Comparison of ENCODE assay signal across 1 cellular context in genomic region chr6:26321005-26321404, GRCh38.
TF ChIP-seq lines count a peak whose summit lies in the region.

No MANE protein-coding gene starts in this region.

TF ChIP-seq in GM23338, 12 proteins besides CTCF, POLR2A, EP300 and RAD21 (continued from another document):
- TF ChIP-seq ZNF462 (CRISPR knock-in tag; IDR thresholded peaks at IDR 0.05) (no peak), NANOG (IDR thresholded peaks at IDR 0.05; ENCODE audit: borderline replicate concordance) (no peak), REST (IDR thresholded peaks at IDR 0.05; ENCODE audit: unreplicated experiment) (no peak), ZNF114 (CRISPR knock-in tag; IDR thresholded peaks at IDR 0.05) (no peak), EZH2phosphoT487 (IDR thresholded peaks at IDR 0.05; ENCODE audit: unreplicated experiment) (no peak), EZH2 (IDR thresholded peaks at IDR 0.05; ENCODE audit: low read depth, unreplicated experiment) (no peak), STAT1 (IDR thresholded peaks at IDR 0.05; ENCODE audit: unreplicated experiment) (no peak), POLR2AphosphoS5 (IDR thresholded peaks at IDR 0.05; ENCODE audit: low read depth) (no peak)
